25 cellular contexts compared by ENCODE assay signal in genomic region chr11:57357827-57358226, GRCh38. TPM values are rescaled to one million over a fixed set of nuclear protein-coding genes. Genes with fewer than 3 reads are reported as not detected.
DNase-seq lines count a peak whose midpoint lies in the region; ATAC-seq, FAIRE-seq and TF ChIP-seq lines count a peak whose summit lies in the region.
"Had no signal": no experiment of that assay in that cellular context is flagged by ENCODE, and none has a peak within 500 bp of the region (broad histone marks: within the 10 kb centered on the region; RNA-seq: fewer than 3 reads in every experiment).

No MANE protein-coding gene starts in this region.

- no peak for TF ChIP-seq POLR2A in K562 (conservative IDR thresholded peaks at IDR 0.05)

- H3K4me3 ChIP-seq in left ventricle myocardium inferior, result no peak overlapping the region
- H3K4me3 ChIP-seq in right cardiac atrium (ENCODE audit: low read length), result no peak overlapping the region
- no peak overlapping the region for H3K4me3 ChIP-seq in K562
- H3K4me3 ChIP-seq in upper lobe of right lung, result no peak overlapping the region
- H3K4me3 ChIP-seq: HAP-1, SJCRH30, tibial nerve had no signal

- H4K20me1 ChIP-seq in K562 (replicated peaks; ENCODE audit: control insufficient read depth, insufficient read depth, low read length), result no peaks in the 10 kb centered on the region

- 26% methylated on average over 6 of the region's 6 CpGs for WGBS in right cardiac atrium
- 33% methylated on average over 6 of the region's 6 CpGs for WGBS in K562 (ENCODE audit: insufficient coverage, low coverage, missing lambda C conversion rate)

- no peak for TF ChIP-seq RAD21 in K562 (CRISPR knock-in tag; conservative IDR thresholded peaks at IDR 0.05 in 1 of 2, IDR thresholded peaks at IDR 0.05 in 1 of 2)

- ATAC-seq in right cardiac atrium (no peak), K562 (no peak), upper lobe of right lung (no peak)
- ATAC-seq: CD8-positive, alpha-beta T cell; stimulated activated effector memory CD8-positive, alpha-beta T cell treated with anti-CD3 and anti-CD28 coated beads, Interleukin-12 subunit alpha, Interleukin-12 subunit beta, amount 100 ng/mL, for 72 hours had no signal

- peak overlapping the region; percentile 47 for H2AFZ ChIP-seq in K562 (ENCODE audit: low read depth, low read length)

- H3K79me2 ChIP-seq in K562 (ENCODE audit: control insufficient read depth, insufficient read depth, low read length), result no peaks in the 10 kb centered on the region

- no peak overlapping the region for H3K4me2 ChIP-seq in K562 (ENCODE audit: insufficient read depth, low read length)

- CTCF ChIA-PET in K562 (lab: Yijun Ruan, JAX; ENCODE audit: low intra/inter-chr PET ratio), result no interaction called here

- POLR2A ChIA-PET in K562 (lab: Yijun Ruan, JAX), result interaction anchor here (0.6 to 1.6 kb wide), 3 partner anchors 10 to 38 kb away, joined by 4 to 5 read pairs (median 4); no protein-coding TSS in a partner anchor

- in situ Hi-C loops in K562 (cut with MboI), result no loop called here

- TF ChIP-seq EP300 in K562 (IDR thresholded peaks at IDR 0.05; ENCODE audit: low read length), result no peak

- intact Hi-C loops in left ventricle myocardium inferior (cut with micrococcal nuclease) (no loop called here), right cardiac atrium (cut with DNase I) (no loop called here), K562 (cut with micrococcal nuclease) (loop anchor here (2.0 kb wide), 1 partner anchor 45 kb away; no protein-coding TSS in a partner anchor), upper lobe of right lung (cut with DNase I) (no loop called here)

- BruUV-seq in K562 (replicated peaks; lab: Mats Ljungman, UMichigan), result no TSS peak

- no peak for FAIRE-seq in K562 (lab: Jason Lieb, UNC)
- FAIRE-seq: GM19239, islet of Langerhans had no signal

- DNase-seq in left ventricle myocardium inferior (no peak), right cardiac atrium (no peak), K562 (ENCODE audit: extremely low read depth in 1 of 4, low spot score in 3 of 4) (no peak), iris pigment epithelial cell (ENCODE audit: low read depth) (peak; percentile 50), upper lobe of right lung (no peak), Ammon's horn (ENCODE audit: low spot score) (no peak), HPDE6-E6E7 (ENCODE audit: extremely low spot score) (no peak)
- DNase-seq in stimulated activated CD4-positive, alpha-beta T cell treated with anti-CD3 and anti-CD28 coated beads, Interleukin-1b, Interleukin-23, amount 100 ng/mL, for 48 hours, result no peak
- DNase-seq: ACHN; CD8-positive, alpha-beta T cell; dermis blood vessel endothelial cell; DND-41; NCI-H1048; NCI-H2081; NCI-H510A; SJCRH30; T-helper 2 cell had no signal

- no peaks in the 10 kb centered on the region for H3K9me3 ChIP-seq in left ventricle myocardium inferior (replicated peaks)
- no peaks in the 10 kb centered on the region for H3K9me3 ChIP-seq in right cardiac atrium (ENCODE audit: control insufficient read depth, low read length)
- no peaks in the 10 kb centered on the region for H3K9me3 ChIP-seq in K562 (replicated peaks; ENCODE audit: control insufficient read depth, insufficient read depth, low read depth, low read length)
- H3K9me3 ChIP-seq in upper lobe of right lung, result no peaks in the 10 kb centered on the region
- H3K9me3 ChIP-seq: HAP-1, SJCRH30, tibial nerve had no signal

- TF ChIP-seq CTCF in left ventricle myocardium inferior (IDR thresholded peaks at IDR 0.05; ENCODE audit: borderline replicate concordance), result no peak
- TF ChIP-seq CTCF in K562 (IDR thresholded peaks at IDR 0.05 in 2 of 3, conservative IDR thresholded peaks at IDR 0.05 in 1 of 3; ENCODE audit: insufficient read depth in 2 of 3, low read depth in 1 of 3, low read length in 3 of 3), result no peak
- no peak for TF ChIP-seq CTCF in upper lobe of right lung (IDR thresholded peaks at IDR 0.05)

- no peak overlapping the region for H3K9ac ChIP-seq in K562 (ENCODE audit: insufficient read depth in 1 of 2, low read depth in 2 of 2, low read length in 2 of 2)

- peaks cover 22% of the 10 kb centered on the region for H3K4me1 ChIP-seq in left ventricle myocardium inferior
- H3K4me1 ChIP-seq in right cardiac atrium (ENCODE audit: control insufficient read depth, insufficient read depth, low read length), result peaks cover 2% of the 10 kb centered on the region
- peaks cover 19 to 32% of the 10 kb centered on the region in 2 experiments for H3K4me1 ChIP-seq in K562 (replicated peaks in 1 of 2; ENCODE audit: control insufficient read depth in 2 of 2, insufficient read depth in 2 of 2, low read length in 2 of 2)
- H3K4me1 ChIP-seq in upper lobe of right lung, result peaks cover 12% of the 10 kb centered on the region

- peak overlapping the region; percentile 64 for H3K27ac ChIP-seq in left ventricle myocardium inferior (replicated peaks)
- no peak overlapping the region for H3K27ac ChIP-seq in right cardiac atrium (ENCODE audit: low read length)
- H3K27ac ChIP-seq in K562 (ENCODE audit: extremely low read depth, low read depth, low read length), result no peak overlapping the region
- peak overlapping the region; percentile 3 for H3K27ac ChIP-seq in upper lobe of right lung
- H3K27ac ChIP-seq: HL-60, SJCRH30 had no signal

- H3K27me3 ChIP-seq in left ventricle myocardium inferior (ENCODE audit: low read depth), result no peaks in the 10 kb centered on the region
- no peaks in the 10 kb centered on the region for H3K27me3 ChIP-seq in right cardiac atrium (ENCODE audit: control insufficient read depth, insufficient read depth)
- H3K27me3 ChIP-seq in K562 (ENCODE audit: control insufficient read depth in 2 of 2, insufficient read depth in 2 of 2, low read length in 2 of 2), result no peaks in the 10 kb centered on the region
- H3K27me3 ChIP-seq in upper lobe of right lung, result no peaks in the 10 kb centered on the region
- H3K27me3 ChIP-seq: tibial nerve had no signal

- no peaks in the 10 kb centered on the region for H3K9me1 ChIP-seq in K562 (ENCODE audit: control insufficient read depth, insufficient read depth, low read length)

- H3K36me3 ChIP-seq in left ventricle myocardium inferior, result no peaks in the 10 kb centered on the region
- H3K36me3 ChIP-seq in K562 (ENCODE audit: control insufficient read depth, insufficient read depth, low read length), result no peaks in the 10 kb centered on the region
- no peaks in the 10 kb centered on the region for H3K36me3 ChIP-seq in upper lobe of right lung
- H3K36me3 ChIP-seq: HAP-1, SJCRH30, tibial nerve had no signal

RNA-seq across cellular contexts. Expression of gene P2RX3, which starts 19.7 kb away (rescaled TPM):
- total RNA-seq in left ventricle myocardium inferior (1.4 TPM), right cardiac atrium (not detected), K562 (2014; rRNA removed) (not detected in 2 replicates), K562 (2014; rRNA removed; fragmentation: Illumina TruSeq; extraction: Trizol) (not detected in 2 replicates), K562 (2015; rRNA removed; fragmentation: Illumina TruSeq; extraction: Trizol) (not detected in 2 replicates), K562 (2021) (not detected in 2 replicates), upper lobe of right lung (not detected)
- polyA plus RNA-seq in right cardiac atrium (0.20 TPM), K562 (2011; rRNA removed) (not detected in 2 replicates), K562 (2014; fragmentation: Illumina TruSeq; extraction: Trizol) (not detected in 2 replicates), K562 (2014; fragmentation: Nextera tagmentation; extraction: Ambion mirVana) (not detected), K562 (2014; rRNA removed) (not detected in 2 replicates)
- not detected in 2 replicates for total RNA-seq in K562 (2011; cell fraction: chromatin; rRNA removed; ENCODE audit: low replicate concordance)
- not detected in 2 replicates for total RNA-seq in K562 (2011; cell fraction: nucleolus; rRNA removed)
- not detected in 2 replicates for total RNA-seq in K562 (2011; cell fraction: nucleoplasm; rRNA removed)
- polyA plus RNA-seq in K562 (2011; cell fraction: cytosol; rRNA removed), result 0.07 TPM in 1 of 2 replicates, not detected in the other
- not detected in 2 replicates for polyA plus RNA-seq in K562 (2011; cell fraction: nucleus; rRNA removed)
- polyA plus RNA-seq in K562 (2012), result not detected in 2 replicates
- polyA minus RNA-seq in K562 (2011; rRNA and poly(A)+ RNA removed), result not detected in 2 replicates
- polyA minus RNA-seq in K562 (2011; cell fraction: cytosol; rRNA and poly(A)+ RNA removed), result not detected in 2 replicates
- not detected in 2 replicates for polyA minus RNA-seq in K562 (2011; cell fraction: nucleus; rRNA and poly(A)+ RNA removed)
- total RNA-seq: CD8-positive, alpha-beta T cell; dermis blood vessel endothelial cell; OCI-LY7; pulmonary artery endothelial cell; SJCRH30 had no signal

RNA-seq across cellular contexts. Expression of gene SSRP1, which starts 22.1 kb away (rescaled TPM):
- total RNA-seq in left ventricle myocardium inferior (34.6 TPM), right cardiac atrium (10 to 100 TPM; 43.1 to 46.6 (median 43.4) TPM), K562 (2014; rRNA removed) (257 and 316 TPM in 2 replicates), K562 (2014; rRNA removed; fragmentation: Illumina TruSeq; extraction: Trizol) (216 and 243 TPM in 2 replicates), K562 (2015; rRNA removed; fragmentation: Illumina TruSeq; extraction: Trizol) (259 and 269 TPM in 2 replicates), K562 (2021) (224 and 245 TPM in 2 replicates), upper lobe of right lung (64.7 TPM)
- polyA plus RNA-seq in right cardiac atrium (35.0 TPM), K562 (2011; rRNA removed) (232 and 251 TPM in 2 replicates), K562 (2014; fragmentation: Illumina TruSeq; extraction: Trizol) (314 and 416 TPM in 2 replicates), K562 (2014; fragmentation: Nextera tagmentation; extraction: Ambion mirVana) (10 to 100 TPM; 91.1 to 96.0 TPM), K562 (2014; rRNA removed) (224 and 238 TPM in 2 replicates)
- 63.0 and 84.0 TPM in 2 replicates for total RNA-seq in K562 (2011; cell fraction: chromatin; rRNA removed; ENCODE audit: low replicate concordance)
- total RNA-seq in K562 (2011; cell fraction: nucleolus; rRNA removed), result 50.7 and 51.9 TPM in 2 replicates
- 52.0 and 58.5 TPM in 2 replicates for total RNA-seq in K562 (2011; cell fraction: nucleoplasm; rRNA removed)
- polyA plus RNA-seq in K562 (2011; cell fraction: cytosol; rRNA removed), result 291 and 330 TPM in 2 replicates
- 122 and 133 TPM in 2 replicates for polyA plus RNA-seq in K562 (2011; cell fraction: nucleus; rRNA removed)
- 172 and 211 TPM in 2 replicates for polyA plus RNA-seq in K562 (2012)
- polyA minus RNA-seq in K562 (2011; rRNA and poly(A)+ RNA removed), result 224 and 271 TPM in 2 replicates
- polyA minus RNA-seq in K562 (2011; cell fraction: cytosol; rRNA and poly(A)+ RNA removed), result 164 and 173 TPM in 2 replicates
- polyA minus RNA-seq in K562 (2011; cell fraction: nucleus; rRNA and poly(A)+ RNA removed), result 25.0 and 46.5 TPM in 2 replicates

RNA-seq across cellular contexts. Expression of gene PRG3, which starts 23.1 kb away (rescaled TPM):
- not detected for total RNA-seq in left ventricle myocardium inferior
- not detected for total RNA-seq in right cardiac atrium
- polyA plus RNA-seq in right cardiac atrium, result not detected
- total RNA-seq in K562 (2011; cell fraction: chromatin; rRNA removed; ENCODE audit: low replicate concordance), result not detected in 2 replicates
- not detected in 2 replicates for total RNA-seq in K562 (2011; cell fraction: nucleolus; rRNA removed)
- total RNA-seq in K562 (2011; cell fraction: nucleoplasm; rRNA removed), result not detected in 2 replicates
- not detected in 2 replicates for total RNA-seq in K562 (2014; rRNA removed)
- not detected in 2 replicates for total RNA-seq in K562 (2014; rRNA removed; fragmentation: Illumina TruSeq; extraction: Trizol)
- 0.18 TPM in 1 of 2 replicates, not detected in the other for total RNA-seq in K562 (2015; rRNA removed; fragmentation: Illumina TruSeq; extraction: Trizol)
- total RNA-seq in K562 (2021), result not detected in 2 replicates
- not detected in 2 replicates for polyA plus RNA-seq in K562 (2011; rRNA removed)
- polyA plus RNA-seq in K562 (2011; cell fraction: cytosol; rRNA removed), result 0.07 TPM in 1 of 2 replicates, not detected in the other
- polyA plus RNA-seq in K562 (2011; cell fraction: nucleus; rRNA removed), result not detected in 2 replicates
- polyA plus RNA-seq in K562 (2012), result not detected in 2 replicates
- polyA plus RNA-seq in K562 (2014; fragmentation: Illumina TruSeq; extraction: Trizol), result not detected in 2 replicates
- under 1 TPM; 0.38 to 0.55 TPM for polyA plus RNA-seq in K562 (2014; fragmentation: Nextera tagmentation; extraction: Ambion mirVana)
- polyA plus RNA-seq in K562 (2014; rRNA removed), result not detected in 2 replicates
- polyA minus RNA-seq in K562 (2011; rRNA and poly(A)+ RNA removed), result not detected in 2 replicates
- polyA minus RNA-seq in K562 (2011; cell fraction: cytosol; rRNA and poly(A)+ RNA removed), result not detected in 2 replicates
- polyA minus RNA-seq in K562 (2011; cell fraction: nucleus; rRNA and poly(A)+ RNA removed), result not detected in 2 replicates
- total RNA-seq in upper lobe of right lung, result not detected
- total RNA-seq: CD8-positive, alpha-beta T cell; dermis blood vessel endothelial cell; OCI-LY7; pulmonary artery endothelial cell; SJCRH30; tibial nerve had no signal

RNA-seq across cellular contexts. Expression of gene PRG2, which starts 32.6 kb away (rescaled TPM):
- total RNA-seq in left ventricle myocardium inferior, result not detected
- total RNA-seq in right cardiac atrium, result under 1 TPM in 1 of 4 donors, not detected in 3; 0.23 TPM
- polyA plus RNA-seq in right cardiac atrium, result 0.16 TPM
- 1.2 and 1.9 TPM in 2 replicates for total RNA-seq in K562 (2011; cell fraction: chromatin; rRNA removed; ENCODE audit: low replicate concordance)
- 0.50 and 0.92 TPM in 2 replicates for total RNA-seq in K562 (2011; cell fraction: nucleolus; rRNA removed)
- 1.4 and 1.8 TPM in 2 replicates for total RNA-seq in K562 (2011; cell fraction: nucleoplasm; rRNA removed)
- total RNA-seq in K562 (2014; rRNA removed), result 18.5 and 33.0 TPM in 2 replicates
- 23.6 and 29.8 TPM in 2 replicates for total RNA-seq in K562 (2014; rRNA removed; fragmentation: Illumina TruSeq; extraction: Trizol)
- total RNA-seq in K562 (2015; rRNA removed; fragmentation: Illumina TruSeq; extraction: Trizol), result 44.8 and 50.1 TPM in 2 replicates
- total RNA-seq in K562 (2021), result 16.4 and 30.5 TPM in 2 replicates
- polyA plus RNA-seq in K562 (2011; rRNA removed), result 1.8 and 7.2 TPM in 2 replicates
- polyA plus RNA-seq in K562 (2011; cell fraction: cytosol; rRNA removed), result 2.2 and 5.4 TPM in 2 replicates
- 1.0 and 2.0 TPM in 2 replicates for polyA plus RNA-seq in K562 (2011; cell fraction: nucleus; rRNA removed)
- 39.0 and 49.3 TPM in 2 replicates for polyA plus RNA-seq in K562 (2012)
- 23.3 and 24.4 TPM in 2 replicates for polyA plus RNA-seq in K562 (2014; fragmentation: Illumina TruSeq; extraction: Trizol)
- 10 to 100 TPM; 42.9 to 78.0 TPM for polyA plus RNA-seq in K562 (2014; fragmentation: Nextera tagmentation; extraction: Ambion mirVana)
- polyA plus RNA-seq in K562 (2014; rRNA removed), result 26.6 and 31.8 TPM in 2 replicates
- 0.21 and 1.1 TPM in 2 replicates for polyA minus RNA-seq in K562 (2011; rRNA and poly(A)+ RNA removed)
- not detected in 2 replicates for polyA minus RNA-seq in K562 (2011; cell fraction: cytosol; rRNA and poly(A)+ RNA removed)
- polyA minus RNA-seq in K562 (2011; cell fraction: nucleus; rRNA and poly(A)+ RNA removed), result 0.56 TPM in 1 of 2 replicates, not detected in the other
- not detected for total RNA-seq in upper lobe of right lung
- total RNA-seq: dermis blood vessel endothelial cell, SJCRH30 had no signal

RNA-seq across cellular contexts. Expression of gene TNKS1BP1, which starts 33.1 kb away (rescaled TPM):
- total RNA-seq in left ventricle myocardium inferior (32.6 TPM), right cardiac atrium (10 to 100 TPM; 45.8 to 77.1 (median 55.3) TPM), K562 (2014; rRNA removed) (16.2 and 20.2 TPM in 2 replicates), K562 (2014; rRNA removed; fragmentation: Illumina TruSeq; extraction: Trizol) (10.9 and 11.2 TPM in 2 replicates), K562 (2015; rRNA removed; fragmentation: Illumina TruSeq; extraction: Trizol) (8.0 and 10.3 TPM in 2 replicates), K562 (2021) (35.0 and 47.2 TPM in 2 replicates), upper lobe of right lung (189 TPM)
- polyA plus RNA-seq in right cardiac atrium (52.0 TPM), K562 (2011; rRNA removed) (7.3 and 14.1 TPM in 2 replicates), K562 (2014; fragmentation: Illumina TruSeq; extraction: Trizol) (29.9 and 31.4 TPM in 2 replicates), K562 (2014; fragmentation: Nextera tagmentation; extraction: Ambion mirVana) (1 to 10 TPM; 1.1 to 1.2 TPM), K562 (2014; rRNA removed) (19.5 and 23.8 TPM in 2 replicates)
- 28.6 and 47.8 TPM in 2 replicates for total RNA-seq in K562 (2011; cell fraction: chromatin; rRNA removed; ENCODE audit: low replicate concordance)
- 20.5 and 22.4 TPM in 2 replicates for total RNA-seq in K562 (2011; cell fraction: nucleolus; rRNA removed)
- total RNA-seq in K562 (2011; cell fraction: nucleoplasm; rRNA removed), result 30.6 and 31.7 TPM in 2 replicates
- polyA plus RNA-seq in K562 (2011; cell fraction: cytosol; rRNA removed), result 11.4 and 12.5 TPM in 2 replicates
- 34.2 and 50.1 TPM in 2 replicates for polyA plus RNA-seq in K562 (2011; cell fraction: nucleus; rRNA removed)
- polyA plus RNA-seq in K562 (2012), result 17.5 and 28.9 TPM in 2 replicates
- polyA minus RNA-seq in K562 (2011; rRNA and poly(A)+ RNA removed), result 13.6 and 14.5 TPM in 2 replicates
- 13.8 and 18.3 TPM in 2 replicates for polyA minus RNA-seq in K562 (2011; cell fraction: cytosol; rRNA and poly(A)+ RNA removed)
- 8.2 and 11.6 TPM in 2 replicates for polyA minus RNA-seq in K562 (2011; cell fraction: nucleus; rRNA and poly(A)+ RNA removed)

Comparison
In these comparisons a context has a peak if more than half of its experiments do, and no peak if none do; other contexts are left out.
1. H3K27ac ChIP-seq: peak in left ventricle myocardium inferior (single experiment) and upper lobe of right lung (single experiment); none in right cardiac atrium (single experiment) and K562 (single experiment).